In genomic region chr4:112231779-112232713, GRCh38 we compare ENCODE assay signal across 8 cellular contexts. TPM values are rescaled to one million over a fixed set of nuclear protein-coding genes. Genes with fewer than 3 reads are reported as not detected.
DNase-seq lines count a peak whose midpoint lies in the region; ATAC-seq and TF ChIP-seq lines count a peak whose summit lies in the region.

Gene AP1AR, plus strand, starts transcription at chr4:112231787. Its CDS starts 305 bp downstream, at chr4:112232092.

- H3K27me3 ChIP-seq in right lobe of liver = no peaks in the 10 kb centered on the region

- H3K4me1 ChIP-seq in right lobe of liver = peaks cover 0 to 17% (median 7%) of the 10 kb centered on the region in 4 donors

- peak; percentile 72 for ATAC-seq in HG03432 (IDR thresholded peaks at IDR 0.05; ENCODE audit: unreplicated experiment)
- peak; percentile 72 to 80 (median 77) for ATAC-seq in right lobe of liver

- H3K27ac ChIP-seq in C4-2B = peak within 1 kb of the TSS; percentile 93
- H3K27ac ChIP-seq in right lobe of liver = peak within 1 kb of the TSS; percentile 95 to 99 (median 96)

- WGBS in right lobe of liver (ENCODE audit: insufficient coverage, low coverage, low lambda C conversion rate, missing lambda C conversion rate) = 0% methylated on average over 18 of the region's 70 CpGs

- intact Hi-C loops in right lobe of liver (cut with DNase I) = loop anchor here in 1 of 2 donors (10.0 kb wide), 1 partner anchor 127 kb away; no protein-coding TSS in a partner anchor

- DNase-seq in NCI-H748 (lab: John Stamatoyannopoulos, UW; ENCODE audit: unreplicated experiment) (peak; percentile 84), dermis microvascular lymphatic vessel endothelial cell (ENCODE audit: low read depth in 2 of 2) (peak; percentile 38 to 87), right lobe of liver (peak; percentile 82 to 90 (median 86))
- DNase-seq in activated CD4-positive, alpha-beta T cell treated with anti-CD3 and anti-CD28 coated beads, Interleukin-2, amount 50 U/mL, for 48 hours = peak; percentile 81 to 84
- DNase-seq in stimulated activated CD4-positive, alpha-beta T cell treated with anti-CD3 and anti-CD28 coated beads, Interleukin-4, amount 100 ng/mL, for 48 hours (ENCODE audit: low read depth in 2 of 2) = peak; percentile 65 to 73

- no peaks in the 10 kb centered on the region for H3K36me3 ChIP-seq in right lobe of liver

- peak within 1 kb of the TSS; percentile 87 to 94 (median 94) for H3K4me3 ChIP-seq in right lobe of liver

- no peaks in the 10 kb centered on the region for H3K9me3 ChIP-seq in right lobe of liver

- TF ChIP-seq CTCF in C4-2B (conservative IDR thresholded peaks at IDR 0.05) = peak; percentile 31
- TF ChIP-seq CTCF in right lobe of liver (IDR thresholded peaks at IDR 0.05) = peak in 3 of 4 donors; percentile 12 to 27 (median 26)

- TF ChIP-seq POLR2A in GM19193 (IDR thresholded peaks at IDR 0.05; ENCODE audit: extremely low read depth, insufficient read depth, insufficient read length) (peak; percentile 87), right lobe of liver (IDR thresholded peaks at IDR 0.05) (peak; percentile 95)

RNA-seq across cellular contexts. Expression of gene AP1AR, which starts in this region (rescaled TPM):
- total RNA-seq in dermis microvascular lymphatic vessel endothelial cell = 25.7 and 27.6 TPM in 2 replicates
- total RNA-seq in right lobe of liver = 10 to 100 TPM in 4 of 6 experiments, 1 to 10 TPM in 2; 9.2 to 13.8 (median 11.1) TPM

Comparison
In these comparisons a context has a peak if more than half of its experiments do, and no peak if none do; other contexts are left out.
1. Peak in every context shown above with its lines: DNase-seq, ATAC-seq, H3K4me3 ChIP-seq and H3K27ac ChIP-seq.